ENCODE assay signal across 13 cellular contexts in the genomic region with DNA sequence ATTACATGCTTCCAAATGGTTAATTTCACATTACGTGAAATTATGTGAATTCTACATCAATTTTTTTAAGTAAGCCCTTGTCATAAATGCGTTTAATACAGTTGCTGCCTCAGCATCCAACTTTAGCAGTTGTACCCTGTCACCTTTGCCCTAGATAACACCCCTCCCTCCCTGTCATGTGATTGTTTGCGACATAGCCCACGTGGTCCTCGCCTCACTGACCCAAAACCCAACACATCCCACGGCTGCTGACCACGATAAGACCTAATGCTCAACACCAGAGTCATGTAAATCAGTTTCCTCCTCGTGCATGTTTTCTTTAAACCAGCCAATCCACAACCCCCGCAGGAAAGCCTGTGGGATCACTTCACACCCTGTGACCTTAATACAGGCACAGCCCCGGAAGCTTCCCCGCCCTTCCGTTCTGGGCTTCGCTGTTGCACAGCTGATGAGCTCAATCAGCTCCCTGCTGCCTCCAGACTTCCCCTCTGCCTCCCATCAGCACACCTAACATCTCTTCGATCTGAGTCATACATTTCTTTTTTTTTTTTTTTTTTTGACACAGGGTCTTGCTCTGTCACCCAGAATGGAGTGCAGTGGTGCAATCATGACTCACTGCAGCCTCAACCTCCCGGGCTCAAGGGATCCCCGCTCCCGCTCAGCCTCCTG. TPM values are rescaled to one million over a fixed set of nuclear protein-coding genes. Genes with fewer than 3 reads are reported as not detected.
DNase-seq lines count a peak whose midpoint lies in the region; ATAC-seq, FAIRE-seq and TF ChIP-seq lines count a peak whose summit lies in the region.
"Not testable (repeated sequence)": the region's sequence is repeated elsewhere in the genome, so short reads cannot be mapped to it uniquely, and the experiment has no call there.
"Had no signal": no experiment of that assay in that cellular context is flagged by ENCODE, and none has a peak within 500 bp of the region (broad histone marks: within the 10 kb centered on the region; RNA-seq: fewer than 3 reads in every experiment).

No MANE protein-coding gene starts in this region.

- not testable (repeated sequence) for TF ChIP-seq CTCF in A549 (IDR thresholded peaks at IDR 0.05); Panc1 (IDR thresholded peaks at IDR 0.05)

- in situ Hi-C loops in Panc1 (cut with HindIII; ENCODE audit: low pct_unique_long_range_greater_than_20kb, low sequenced_read_pairs): not testable (repeated sequence)

- TF ChIP-seq POLR2A in A549 (IDR thresholded peaks at IDR 0.05; ENCODE audit: low read length): not testable (repeated sequence)

- H3K27ac ChIP-seq in A549; Panc1 (ENCODE audit: low read length); naive thymus-derived CD4-positive, alpha-beta T cell (ENCODE audit: low read depth, low read length): not testable (repeated sequence)

- not testable (repeated sequence) for H3K4me2 ChIP-seq in A549

- H3K4me3 ChIP-seq in A549; Panc1 (ENCODE audit: low read depth in 2 of 2, low read length in 2 of 2); naive thymus-derived CD4-positive, alpha-beta T cell (ENCODE audit: low read length): not testable (repeated sequence)

- not testable (repeated sequence) for H3K36me3 ChIP-seq in Panc1 (ENCODE audit: control insufficient read depth, insufficient read depth, low read length); naive thymus-derived CD4-positive, alpha-beta T cell (ENCODE audit: control insufficient read depth in 2 of 3, insufficient read depth in 3 of 3, low read length in 3 of 3)

- peak; percentile 75 to 78; a peak in 5 of 6 replicates for ATAC-seq in A549
- ATAC-seq in GM19025 (IDR thresholded peaks at IDR 0.05; ENCODE audit: low read depth, unreplicated experiment): peak; percentile 70
- ATAC-seq in GM21717 (IDR thresholded peaks at IDR 0.05; ENCODE audit: unreplicated experiment): peak; percentile 73
- peak; percentile 77 for ATAC-seq in HG03135 (IDR thresholded peaks at IDR 0.05; ENCODE audit: unreplicated experiment)
- ATAC-seq in Panc1: peak; percentile 79
- peak; percentile 88 for ATAC-seq in Right ventricle myocardium inferior
- ATAC-seq in naive thymus-derived CD4-positive, alpha-beta T cell: peak; percentile 95

- H3K4me1 Mint-ChIP-seq in activated T-helper 1 cell treated with anti-CD3 and anti-CD28 coated beads, Interleukin-12 subunit alpha, Interleukin-12 subunit beta, Interleukin-2, Interleukin-4 antibody, amounts not matched to agents 30 ng/mL and 10 ng/mL and 1 ng/mL, durations not matched to agents 14 hours and 24 hours and 36 hours (ENCODE audit: low read depth); naive thymus-derived CD4-positive, alpha-beta T cell: not testable (repeated sequence)

- WGBS in A549 (ENCODE audit: missing lambda C conversion rate): 50% methylated on average over 1 of the region's 17 CpGs

- FAIRE-seq in A549 (lab: Jason Lieb, UNC): not testable (repeated sequence)

- CTCF ChIA-PET in A549 (lab: Yijun Ruan, JAX); Panc1 (lab: Charles Lee); naive thymus-derived CD4-positive, alpha-beta T cell (lab: Charles Lee): not testable (repeated sequence)

- not testable (repeated sequence) for H3K4me1 ChIP-seq in A549; Panc1 (ENCODE audit: control insufficient read depth, insufficient read depth, low read length); naive thymus-derived CD4-positive, alpha-beta T cell (ENCODE audit: control insufficient read depth in 2 of 2, insufficient read depth in 2 of 2, low read length in 2 of 2)

- not testable (repeated sequence) for H3K4me3 Mint-ChIP-seq in activated T-helper 1 cell treated with anti-CD3 and anti-CD28 coated beads, Interleukin-12 subunit alpha, Interleukin-12 subunit beta, Interleukin-2, Interleukin-4 antibody, amounts not matched to agents 30 ng/mL and 10 ng/mL and 1 ng/mL, durations not matched to agents 14 hours and 24 hours and 36 hours
- H3K4me3 Mint-ChIP-seq in naive thymus-derived CD4-positive, alpha-beta T cell: peak overlapping the region in 1 of 10 donors; percentile 16

- peak overlapping the region; percentile 61 for H3K27ac Mint-ChIP-seq in activated T-helper 1 cell treated with anti-CD3 and anti-CD28 coated beads, Interleukin-12 subunit alpha, Interleukin-12 subunit beta, Interleukin-2, Interleukin-4 antibody, amounts not matched to agents 30 ng/mL and 10 ng/mL and 1 ng/mL, durations not matched to agents 14 hours and 24 hours and 36 hours
- peak overlapping the region in 2 of 9 donors; percentile 41 to 46 for H3K27ac Mint-ChIP-seq in naive thymus-derived CD4-positive, alpha-beta T cell

- TF ChIP-seq RAD21 in A549 (conservative IDR thresholded peaks at IDR 0.05 in 1 of 2, IDR thresholded peaks at IDR 0.05 in 1 of 2): not testable (repeated sequence)

- TF ChIP-seq EP300 in A549 (IDR thresholded peaks at IDR 0.05): not testable (repeated sequence)

- not testable (repeated sequence) for H3K27me3 Mint-ChIP-seq in activated T-helper 1 cell treated with anti-CD3 and anti-CD28 coated beads, Interleukin-12 subunit alpha, Interleukin-12 subunit beta, Interleukin-2, Interleukin-4 antibody, amounts not matched to agents 30 ng/mL and 10 ng/mL and 1 ng/mL, durations not matched to agents 14 hours and 24 hours and 36 hours (ENCODE audit: insufficient read depth); naive thymus-derived CD4-positive, alpha-beta T cell

- H3K9me3 Mint-ChIP-seq in activated T-helper 1 cell treated with anti-CD3 and anti-CD28 coated beads, Interleukin-12 subunit alpha, Interleukin-12 subunit beta, Interleukin-2, Interleukin-4 antibody, amounts not matched to agents 30 ng/mL and 10 ng/mL and 1 ng/mL, durations not matched to agents 14 hours and 24 hours and 36 hours; naive thymus-derived CD4-positive, alpha-beta T cell: not testable (repeated sequence)

- POLR2A ChIA-PET in A549 (lab: Yijun Ruan, JAX); Panc1 (lab: Charles Lee); naive thymus-derived CD4-positive, alpha-beta T cell (lab: Charles Lee): not testable (repeated sequence)

- intact Hi-C loops in Panc1 (cut with micrococcal nuclease; ENCODE audit: unreplicated experiment); activated T-helper 1 cell treated with anti-CD3 and anti-CD28 coated beads, Interleukin-12 subunit alpha, Interleukin-12 subunit beta, Interleukin-2, Interleukin-4 antibody, amounts not matched to agents 30 ng/mL and 10 ng/mL and 1 ng/mL, durations not matched to agents 14 hours and 24 hours and 36 hours (cut with micrococcal nuclease); Right ventricle myocardium inferior (cut with DNase I); naive thymus-derived CD4-positive, alpha-beta T cell (cut with micrococcal nuclease): not testable (repeated sequence)

- not testable (repeated sequence) for H3K36me3 Mint-ChIP-seq in activated T-helper 1 cell treated with anti-CD3 and anti-CD28 coated beads, Interleukin-12 subunit alpha, Interleukin-12 subunit beta, Interleukin-2, Interleukin-4 antibody, amounts not matched to agents 30 ng/mL and 10 ng/mL and 1 ng/mL, durations not matched to agents 14 hours and 24 hours and 36 hours (ENCODE audit: low read depth); naive thymus-derived CD4-positive, alpha-beta T cell

- H3K9me3 ChIP-seq in A549; Panc1 (ENCODE audit: control insufficient read depth, insufficient read depth, low read depth, low read length); naive thymus-derived CD4-positive, alpha-beta T cell (ENCODE audit: control insufficient read depth in 2 of 3, low read length in 3 of 3): not testable (repeated sequence)

- not testable (repeated sequence) for H3K27me3 ChIP-seq in Panc1 (ENCODE audit: control insufficient read depth, insufficient read depth, low read length); naive thymus-derived CD4-positive, alpha-beta T cell (ENCODE audit: control insufficient read depth in 2 of 2, insufficient read depth in 2 of 2, low read length in 2 of 2)

- DNase-seq in A549 (ENCODE audit: low read depth in 1 of 2, low spot score in 1 of 2); Panc1 (ENCODE audit: low read depth, low spot score); activated T-helper 1 cell treated with anti-CD3 and anti-CD28 coated beads, Interleukin-12 subunit alpha, Interleukin-12 subunit beta, Interleukin-2, Interleukin-4 antibody, amounts not matched to agents 30 ng/mL and 10 ng/mL and 1 ng/mL, durations not matched to agents 14 hours and 24 hours and 36 hours (ENCODE audit: low spot score); Right ventricle myocardium inferior (ENCODE audit: missing footprints): not testable (repeated sequence)
- DNase-seq in naive thymus-derived CD4-positive, alpha-beta T cell: peak in 2 of 9 donors; percentile 32 to 51

- not testable (repeated sequence) for BruUV-seq in Panc1 (replicated peaks; lab: Mats Ljungman, UMichigan)

RNA-seq across cellular contexts. Expression of a gene that starts 9.9 kb away (rescaled TPM):
- not detected in 2 replicates for polyA plus RNA-seq in A549 (2011; rRNA removed)
- not detected in 2 replicates for polyA plus RNA-seq in A549 (2012; cell fraction: cytosol; rRNA removed)
- not detected in 2 replicates for polyA plus RNA-seq in A549 (2012; cell fraction: nucleus; rRNA removed)
- not detected in 3 replicates for polyA plus RNA-seq in A549 (2017; fragmentation: RNase III; extraction: RNeasy Plus Mini Kit Qiagen cat#74134 plus additional on column Dnase treatment)
- not detected in 2 replicates for polyA minus RNA-seq in A549 (2011; rRNA and poly(A)+ RNA removed)
- total RNA-seq in Panc1 (2021; ENCODE audit: unreplicated experiment): not detected
- not detected for polyA plus RNA-seq in Panc1 (2012; ENCODE audit: insufficient read length)
- total RNA-seq in activated T-helper 1 cell treated with anti-CD3 and anti-CD28 coated beads, Interleukin-12 subunit alpha, Interleukin-12 subunit beta, Interleukin-2, Interleukin-4 antibody, amounts not matched to agents 30 ng/mL and 10 ng/mL and 1 ng/mL, durations not matched to agents 14 hours and 24 hours and 36 hours: not detected in 2 replicates
- total RNA-seq in Right ventricle myocardium inferior: not detected
- total RNA-seq in naive thymus-derived CD4-positive, alpha-beta T cell: not detected
- not detected for polyA plus RNA-seq in naive thymus-derived CD4-positive, alpha-beta T cell
- total RNA-seq: colonic mucosa, HFFc6, HT1080, kidney, RPMI7951 had no signal

RNA-seq across cellular contexts. Expression of a gene that starts 28.0 kb away (rescaled TPM):
- polyA plus RNA-seq in A549 (2011; rRNA removed) (not detected in 2 replicates), A549 (2017; fragmentation: RNase III; extraction: RNeasy Plus Mini Kit Qiagen cat#74134 plus additional on column Dnase treatment) (not detected in 3 replicates)
- not detected in 2 replicates for polyA plus RNA-seq in A549 (2012; cell fraction: cytosol; rRNA removed)
- not detected in 2 replicates for polyA plus RNA-seq in A549 (2012; cell fraction: nucleus; rRNA removed)
- polyA minus RNA-seq in A549 (2011; rRNA and poly(A)+ RNA removed): not detected in 2 replicates
- total RNA-seq in Panc1 (2021; ENCODE audit: unreplicated experiment) (not detected), Right ventricle myocardium inferior (not detected)
- polyA plus RNA-seq in Panc1 (2012; ENCODE audit: insufficient read length): not detected
- not detected in 2 replicates for total RNA-seq in activated T-helper 1 cell treated with anti-CD3 and anti-CD28 coated beads, Interleukin-12 subunit alpha, Interleukin-12 subunit beta, Interleukin-2, Interleukin-4 antibody, amounts not matched to agents 30 ng/mL and 10 ng/mL and 1 ng/mL, durations not matched to agents 14 hours and 24 hours and 36 hours
- not detected for total RNA-seq in naive thymus-derived CD4-positive, alpha-beta T cell
- polyA plus RNA-seq in naive thymus-derived CD4-positive, alpha-beta T cell: not detected
- total RNA-seq: colonic mucosa, HFFc6, HT1080, kidney, RPMI7951 had no signal

RNA-seq across cellular contexts. Expression of a gene that starts 47.4 kb away (rescaled TPM):
- not detected in 2 replicates for polyA plus RNA-seq in A549 (2011; rRNA removed)
- polyA plus RNA-seq in A549 (2012; cell fraction: cytosol; rRNA removed): not detected in 2 replicates
- polyA plus RNA-seq in A549 (2012; cell fraction: nucleus; rRNA removed): not detected in 2 replicates
- not detected in 3 replicates for polyA plus RNA-seq in A549 (2017; fragmentation: RNase III; extraction: RNeasy Plus Mini Kit Qiagen cat#74134 plus additional on column Dnase treatment)
- not detected in 2 replicates for polyA minus RNA-seq in A549 (2011; rRNA and poly(A)+ RNA removed)
- total RNA-seq in Panc1 (2021; ENCODE audit: unreplicated experiment): not detected
- polyA plus RNA-seq in Panc1 (2012; ENCODE audit: insufficient read length): not detected
- not detected in 2 replicates for total RNA-seq in activated T-helper 1 cell treated with anti-CD3 and anti-CD28 coated beads, Interleukin-12 subunit alpha, Interleukin-12 subunit beta, Interleukin-2, Interleukin-4 antibody, amounts not matched to agents 30 ng/mL and 10 ng/mL and 1 ng/mL, durations not matched to agents 14 hours and 24 hours and 36 hours
- total RNA-seq in Right ventricle myocardium inferior: not detected
- total RNA-seq in naive thymus-derived CD4-positive, alpha-beta T cell: not detected
- not detected for polyA plus RNA-seq in naive thymus-derived CD4-positive, alpha-beta T cell
- total RNA-seq: colonic mucosa, HFFc6, HT1080, kidney, RPMI7951 had no signal

RNA-seq across cellular contexts. Expression of a gene that starts 48.1 kb away (rescaled TPM):
- polyA plus RNA-seq in A549 (2011; rRNA removed): 0.14 TPM in 1 of 2 replicates, not detected in the other
- polyA plus RNA-seq in A549 (2012; cell fraction: cytosol; rRNA removed): 0.08 TPM in 1 of 2 replicates, not detected in the other
- 0.06 TPM in 1 of 2 replicates, not detected in the other for polyA plus RNA-seq in A549 (2012; cell fraction: nucleus; rRNA removed)
- not detected in 3 replicates for polyA plus RNA-seq in A549 (2017; fragmentation: RNase III; extraction: RNeasy Plus Mini Kit Qiagen cat#74134 plus additional on column Dnase treatment)
- not detected in 2 replicates for polyA minus RNA-seq in A549 (2011; rRNA and poly(A)+ RNA removed)
- total RNA-seq in Panc1 (2021; ENCODE audit: unreplicated experiment): not detected
- not detected for polyA plus RNA-seq in Panc1 (2012; ENCODE audit: insufficient read length)
- total RNA-seq in activated T-helper 1 cell treated with anti-CD3 and anti-CD28 coated beads, Interleukin-12 subunit alpha, Interleukin-12 subunit beta, Interleukin-2, Interleukin-4 antibody, amounts not matched to agents 30 ng/mL and 10 ng/mL and 1 ng/mL, durations not matched to agents 14 hours and 24 hours and 36 hours: 0.12 and 0.34 TPM in 2 replicates
- total RNA-seq in Right ventricle myocardium inferior: 13.0 TPM
- total RNA-seq in naive thymus-derived CD4-positive, alpha-beta T cell: 1 to 10 TPM in 4 of 5 experiments, under 1 TPM in 1; 0.58 to 4.7 (median 3.2) TPM
- 10 to 100 TPM; 35.7 to 47.7 TPM for polyA plus RNA-seq in naive thymus-derived CD4-positive, alpha-beta T cell
- total RNA-seq: colonic mucosa, HFFc6, HT1080, RPMI7951 had no signal
